In the genomic region with DNA sequence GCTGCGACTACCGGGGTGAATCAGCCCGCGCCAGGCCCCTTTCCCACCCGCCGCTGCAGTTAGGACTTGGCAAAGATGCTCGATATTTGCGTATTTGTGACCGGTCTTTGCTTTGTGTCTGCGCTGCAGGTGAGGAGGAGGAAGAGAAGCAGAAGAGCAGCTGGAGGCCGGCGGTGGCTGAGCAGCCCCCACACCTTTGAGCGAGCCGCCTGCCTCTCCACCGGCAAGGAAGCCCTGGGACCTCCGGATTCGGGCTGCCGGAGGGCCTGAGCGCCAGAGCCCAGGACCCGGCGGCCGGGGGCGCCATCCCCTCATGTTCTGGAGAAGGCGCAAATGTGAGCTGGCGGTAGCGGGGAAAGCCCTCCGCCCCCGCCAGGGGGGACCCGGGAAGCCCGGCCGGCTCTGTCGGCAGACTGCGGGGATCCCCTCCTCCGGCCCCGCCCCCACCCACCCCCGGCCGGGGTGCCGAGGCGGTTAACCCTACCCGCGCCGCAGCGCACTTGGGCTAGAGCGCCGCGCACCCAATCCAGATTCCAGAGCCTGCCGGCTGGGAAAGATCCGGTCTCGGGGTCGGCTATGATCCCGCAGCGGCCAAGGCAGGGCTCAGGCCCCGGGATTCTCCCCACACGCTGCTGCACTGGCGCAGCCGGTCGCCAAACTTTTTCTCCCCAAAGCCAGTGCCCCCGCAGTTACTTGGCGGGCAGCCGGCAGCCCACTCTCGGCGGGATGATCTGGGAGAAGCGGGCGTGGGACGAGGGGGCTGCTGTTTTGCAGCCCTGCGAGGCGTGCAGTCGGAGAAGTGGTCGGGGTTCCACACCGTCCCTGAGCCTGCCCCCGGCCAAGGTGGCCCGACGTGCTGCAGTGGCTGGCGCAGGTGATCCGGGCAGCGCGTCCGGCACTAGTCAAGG, we compare ENCODE assay signal across 9 cellular contexts. TPM values are rescaled to one million over a fixed set of nuclear protein-coding genes. Genes with fewer than 3 reads are reported as not detected.
A peak's percentile ranks its signal among the peaks of the same experiment; 100 is the strongest.
DNase-seq lines count a peak whose midpoint lies in the region; ATAC-seq and TF ChIP-seq lines count a peak whose summit lies in the region.
"Had no signal": no experiment of that assay in that cellular context is flagged by ENCODE, and none has a peak within 500 bp of the region (broad histone marks: within the 10 kb centered on the region; RNA-seq: fewer than 3 reads in every experiment).

No MANE protein-coding gene starts in this region.

- ATAC-seq in GM21526 (IDR thresholded peaks at IDR 0.05; ENCODE audit: low FRiP score, unreplicated experiment) = peak; percentile 20
- ATAC-seq in lower lobe of right lung = peak; percentile 54 to 72

- no peaks in the 10 kb centered on the region for H3K36me3 ChIP-seq in lower lobe of right lung

- peaks cover 4% of the 10 kb centered on the region for H3K4me1 Mint-ChIP-seq in type B pancreatic cell (ENCODE audit: unreplicated experiment)

- peak overlapping the region; percentile 15 for H3K27ac ChIP-seq in lower lobe of right lung

- peak overlapping the region; percentile 91 for H3K27ac Mint-ChIP-seq in type B pancreatic cell

- H3K9me3 ChIP-seq in lower lobe of right lung = no peaks in the 10 kb centered on the region

- H3K9me3 Mint-ChIP-seq in type B pancreatic cell = no peaks in the 10 kb centered on the region

- peak overlapping the region; percentile 33 for H3K4me3 ChIP-seq in choroid plexus epithelial cell (ENCODE audit: low read depth, low read length)
- peak overlapping the region; percentile 58 for H3K4me3 ChIP-seq in lower lobe of right lung

- peaks cover 22% of the 10 kb centered on the region for H3K4me1 ChIP-seq in lower lobe of right lung

- peak; percentile 76 for DNase-seq in DMS53 (lab: John Stamatoyannopoulos, UW)
- DNase-seq in NCI-H1105 (lab: John Stamatoyannopoulos, UW) = peak; percentile 22
- no peak for DNase-seq in choroid plexus epithelial cell (ENCODE audit: low read depth)
- no peak for DNase-seq in lower lobe of right lung
- DNase-seq in type B pancreatic cell (ENCODE audit: extremely low spot score, unreplicated experiment) = peak; percentile 79
- no peak for DNase-seq in T1000 (lab: John Stamatoyannopoulos, UW)
- no peak for DNase-seq in RKO (ENCODE audit: low spot score)

- H3K36me3 Mint-ChIP-seq in type B pancreatic cell = peaks cover 3% of the 10 kb centered on the region

- intact Hi-C loops in lower lobe of right lung (cut with DNase I) = no loop called here

- H3K27me3 ChIP-seq in lower lobe of right lung (ENCODE audit: low read depth) = peaks cover 54% of the 10 kb centered on the region

- TF ChIP-seq CTCF in choroid plexus epithelial cell (conservative IDR thresholded peaks at IDR 0.05; ENCODE audit: low read depth, low read length) (no peak), lower lobe of right lung (IDR thresholded peaks at IDR 0.05) (peak; percentile 25), type B pancreatic cell (conservative IDR thresholded peaks at IDR 0.05) (peak; percentile 67)

- peak overlapping the region; percentile 99 for H3K4me3 Mint-ChIP-seq in type B pancreatic cell

- H3K27me3 Mint-ChIP-seq in type B pancreatic cell = peaks cover 71% of the 10 kb centered on the region

RNA-seq across cellular contexts. Expression of a gene that starts 0.8 kb away (rescaled TPM):
- total RNA-seq in lower lobe of right lung = 1.2 TPM
- total RNA-seq in type B pancreatic cell (ENCODE audit: low replicate concordance) = 12.5 and 15.4 TPM in 2 replicates
- total RNA-seq: HT1080 had no signal

Comparison
In these comparisons a context has a peak if more than half of its experiments do, and no peak if none do; other contexts are left out.
1. DNase-seq: peak in DMS53 (single experiment), NCI-H1105 (single experiment) and type B pancreatic cell (single experiment); none in choroid plexus epithelial cell (single experiment), lower lobe of right lung (single experiment), T1000 (single experiment) and RKO (single experiment).